19 cellular contexts compared by ENCODE assay signal in genomic region chr19:335072-335471, GRCh38. TPM values are rescaled to one million over a fixed set of nuclear protein-coding genes. Genes with fewer than 3 reads are reported as not detected.
DNase-seq lines count a peak whose midpoint lies in the region; ATAC-seq and TF ChIP-seq lines count a peak whose summit lies in the region.
"Had no signal": no experiment of that assay in that cellular context is flagged by ENCODE, and none has a peak within 500 bp of the region (broad histone marks: within the 10 kb centered on the region; RNA-seq: fewer than 3 reads in every experiment).

No MANE protein-coding gene starts in this region.

- POLR2A ChIA-PET in WTC11 (lab: Charles Lee), result no interaction called here

- H3K27me3 Mint-ChIP-seq in WTC11 (ENCODE audit: low read depth), result no peaks in the 10 kb centered on the region
- no peaks in the 10 kb centered on the region for H3K27me3 Mint-ChIP-seq in neural crest cell (ENCODE audit: low read depth)
- H3K27me3 Mint-ChIP-seq: CD4-positive, alpha-beta memory T cell; T-cell had no signal

- peak; percentile 42 for DNase-seq in HuH-7.5 (ENCODE audit: low spot score)
- DNase-seq in WTC11 (ENCODE audit: low spot score), result no peak
- DNase-seq in neural crest cell (ENCODE audit: low read depth, low spot score), result no peak
- DNase-seq in sciatic nerve (ENCODE audit: low spot score), result no peak
- DNase-seq in NCI-H2227 (lab: John Stamatoyannopoulos, UW; ENCODE audit: unreplicated experiment), result no peak
- DNase-seq in activated naive CD4-positive, alpha-beta T cell treated with Interleukin-2 at 50 U/mL for 16 hours, result no peak
- DNase-seq in DMS114 treated with DMSO at 0.1 percent for 48 hours (lab: John Stamatoyannopoulos, UW; ENCODE audit: unreplicated experiment), result no peak
- DNase-seq: C1 segment of cervical spinal cord; CD4-positive, alpha-beta memory T cell; COR-L47; DMS79; GDM1; Kasumi-1; NCI-H2029; NCI-H446 treated with DMSO at 0.1 percent for 48 hours; NCI-H526; NCI-H82; PC-9; T-cell had no signal

- 0 out of 2 replicates have a peak overlapping the region, but pooled peaks have one; percentile 19 for H3K27ac Mint-ChIP-seq in WTC11
- peak overlapping the region; percentile 50 for H3K27ac Mint-ChIP-seq in neural crest cell (ENCODE audit: unreplicated experiment)
- H3K27ac Mint-ChIP-seq: CD4-positive, alpha-beta memory T cell; T-cell had no signal

- H3K4me3 Mint-ChIP-seq in WTC11, result no peak overlapping the region
- H3K4me3 Mint-ChIP-seq in neural crest cell, result no peak overlapping the region
- H3K4me3 Mint-ChIP-seq: CD4-positive, alpha-beta memory T cell; T-cell had no signal

- H3K9me3 Mint-ChIP-seq in WTC11, result peaks cover 4% of the 10 kb centered on the region
- peaks cover 3% of the 10 kb centered on the region for H3K9me3 Mint-ChIP-seq in neural crest cell

- no peak for TF ChIP-seq CTCF in WTC11 (IDR thresholded peaks at IDR 0.05)
- no peak for TF ChIP-seq CTCF in neural crest cell (conservative IDR thresholded peaks at IDR 0.05)

- intact Hi-C loops in sciatic nerve (cut with DNase I), result no loop called here

- ATAC-seq in WTC11 (no peak), sciatic nerve (peak; percentile 24)
- ATAC-seq: T-cell had no signal

- CTCF ChIA-PET in WTC11 (lab: Charles Lee), result no interaction called here

- peaks cover 35% of the 10 kb centered on the region for H3K36me3 Mint-ChIP-seq in WTC11
- H3K36me3 Mint-ChIP-seq in neural crest cell (ENCODE audit: low read depth), result peaks cover 31% of the 10 kb centered on the region

- no peaks in the 10 kb centered on the region; the same call in 1 of the 2 replicates for H3K4me1 Mint-ChIP-seq in WTC11
- H3K4me1 Mint-ChIP-seq in neural crest cell, result peaks cover 20% of the 10 kb centered on the region

TF ChIP-seq in WTC11, 78 proteins besides CTCF, POLR2A, EP300 and RAD21:
- TF ChIP-seq, protein P1, sequence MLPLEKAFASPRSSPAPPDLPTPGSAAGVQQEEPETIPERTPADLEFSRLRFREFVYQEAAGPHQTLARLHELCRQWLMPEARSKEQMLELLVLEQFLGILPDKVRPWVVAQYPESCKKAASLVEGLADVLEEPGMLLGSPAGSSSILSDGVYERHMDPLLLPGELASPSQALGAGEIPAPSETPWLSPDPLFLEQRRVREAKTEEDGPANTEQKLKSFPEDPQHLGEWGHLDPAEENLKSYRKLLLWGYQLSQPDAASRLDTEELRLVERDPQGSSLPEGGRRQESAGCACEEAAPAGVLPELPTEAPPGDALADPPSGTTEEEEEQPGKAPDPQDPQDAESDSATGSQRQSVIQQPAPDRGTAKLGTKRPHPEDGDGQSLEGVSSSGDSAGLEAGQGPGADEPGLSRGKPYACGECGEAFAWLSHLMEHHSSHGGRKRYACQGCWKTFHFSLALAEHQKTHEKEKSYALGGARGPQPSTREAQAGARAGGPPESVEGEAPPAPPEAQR (CRISPR knock-in tag; IDR thresholded peaks at IDR 0.05), result no peak
- TF ChIP-seq KAT7 (CRISPR knock-in tag; IDR thresholded peaks at IDR 0.05; ENCODE audit: borderline replicate concordance), result no peak
- TF ChIP-seq, protein P2, sequence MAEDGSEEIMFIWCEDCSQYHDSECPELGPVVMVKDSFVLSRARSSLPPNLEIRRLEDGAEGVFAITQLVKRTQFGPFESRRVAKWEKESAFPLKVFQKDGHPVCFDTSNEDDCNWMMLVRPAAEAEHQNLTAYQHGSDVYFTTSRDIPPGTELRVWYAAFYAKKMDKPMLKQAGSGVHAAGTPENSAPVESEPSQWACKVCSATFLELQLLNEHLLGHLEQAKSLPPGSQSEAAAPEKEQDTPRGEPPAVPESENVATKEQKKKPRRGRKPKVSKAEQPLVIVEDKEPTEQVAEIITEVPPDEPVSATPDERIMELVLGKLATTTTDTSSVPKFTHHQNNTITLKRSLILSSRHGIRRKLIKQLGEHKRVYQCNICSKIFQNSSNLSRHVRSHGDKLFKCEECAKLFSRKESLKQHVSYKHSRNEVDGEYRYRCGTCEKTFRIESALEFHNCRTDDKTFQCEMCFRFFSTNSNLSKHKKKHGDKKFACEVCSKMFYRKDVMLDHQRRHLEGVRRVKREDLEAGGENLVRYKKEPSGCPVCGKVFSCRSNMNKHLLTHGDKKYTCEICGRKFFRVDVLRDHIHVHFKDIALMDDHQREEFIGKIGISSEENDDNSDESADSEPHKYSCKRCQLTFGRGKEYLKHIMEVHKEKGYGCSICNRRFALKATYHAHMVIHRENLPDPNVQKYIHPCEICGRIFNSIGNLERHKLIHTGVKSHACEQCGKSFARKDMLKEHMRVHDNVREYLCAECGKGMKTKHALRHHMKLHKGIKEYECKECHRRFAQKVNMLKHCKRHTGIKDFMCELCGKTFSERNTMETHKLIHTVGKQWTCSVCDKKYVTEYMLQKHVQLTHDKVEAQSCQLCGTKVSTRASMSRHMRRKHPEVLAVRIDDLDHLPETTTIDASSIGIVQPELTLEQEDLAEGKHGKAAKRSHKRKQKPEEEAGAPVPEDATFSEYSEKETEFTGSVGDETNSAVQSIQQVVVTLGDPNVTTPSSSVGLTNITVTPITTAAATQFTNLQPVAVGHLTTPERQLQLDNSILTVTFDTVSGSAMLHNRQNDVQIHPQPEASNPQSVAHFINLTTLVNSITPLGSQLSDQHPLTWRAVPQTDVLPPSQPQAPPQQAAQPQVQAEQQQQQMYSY (CRISPR knock-in tag; IDR thresholded peaks at IDR 0.05), result no peak
- no peak for TF ChIP-seq TP53 (CRISPR knock-in tag; IDR thresholded peaks at IDR 0.05)
- no peak for TF ChIP-seq ETV6 (CRISPR knock-in tag; IDR thresholded peaks at IDR 0.05)
- TF ChIP-seq USF1 (CRISPR knock-in tag; IDR thresholded peaks at IDR 0.05), result no peak
- TF ChIP-seq GRHL2 (CRISPR knock-in tag; IDR thresholded peaks at IDR 0.05; ENCODE audit: insufficient replicate concordance, severe bottlenecking), result no peak
- TF ChIP-seq GABPB1 (CRISPR knock-in tag; IDR thresholded peaks at IDR 0.05), result no peak
- no peak for TF ChIP-seq ELF4 (CRISPR knock-in tag; IDR thresholded peaks at IDR 0.05; ENCODE audit: low read depth)
- no peak for TF ChIP-seq ESRRA (CRISPR knock-in tag; IDR thresholded peaks at IDR 0.05; ENCODE audit: borderline replicate concordance)
- no peak for TF ChIP-seq SOX15 (CRISPR knock-in tag; IDR thresholded peaks at IDR 0.05)
- TF ChIP-seq, protein P3, sequence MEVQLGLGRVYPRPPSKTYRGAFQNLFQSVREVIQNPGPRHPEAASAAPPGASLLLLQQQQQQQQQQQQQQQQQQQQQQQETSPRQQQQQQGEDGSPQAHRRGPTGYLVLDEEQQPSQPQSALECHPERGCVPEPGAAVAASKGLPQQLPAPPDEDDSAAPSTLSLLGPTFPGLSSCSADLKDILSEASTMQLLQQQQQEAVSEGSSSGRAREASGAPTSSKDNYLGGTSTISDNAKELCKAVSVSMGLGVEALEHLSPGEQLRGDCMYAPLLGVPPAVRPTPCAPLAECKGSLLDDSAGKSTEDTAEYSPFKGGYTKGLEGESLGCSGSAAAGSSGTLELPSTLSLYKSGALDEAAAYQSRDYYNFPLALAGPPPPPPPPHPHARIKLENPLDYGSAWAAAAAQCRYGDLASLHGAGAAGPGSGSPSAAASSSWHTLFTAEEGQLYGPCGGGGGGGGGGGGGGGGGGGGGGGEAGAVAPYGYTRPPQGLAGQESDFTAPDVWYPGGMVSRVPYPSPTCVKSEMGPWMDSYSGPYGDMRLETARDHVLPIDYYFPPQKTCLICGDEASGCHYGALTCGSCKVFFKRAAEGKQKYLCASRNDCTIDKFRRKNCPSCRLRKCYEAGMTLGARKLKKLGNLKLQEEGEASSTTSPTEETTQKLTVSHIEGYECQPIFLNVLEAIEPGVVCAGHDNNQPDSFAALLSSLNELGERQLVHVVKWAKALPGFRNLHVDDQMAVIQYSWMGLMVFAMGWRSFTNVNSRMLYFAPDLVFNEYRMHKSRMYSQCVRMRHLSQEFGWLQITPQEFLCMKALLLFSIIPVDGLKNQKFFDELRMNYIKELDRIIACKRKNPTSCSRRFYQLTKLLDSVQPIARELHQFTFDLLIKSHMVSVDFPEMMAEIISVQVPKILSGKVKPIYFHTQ (CRISPR knock-in tag; IDR thresholded peaks at IDR 0.05), result no peak
- TF ChIP-seq, protein P4, sequence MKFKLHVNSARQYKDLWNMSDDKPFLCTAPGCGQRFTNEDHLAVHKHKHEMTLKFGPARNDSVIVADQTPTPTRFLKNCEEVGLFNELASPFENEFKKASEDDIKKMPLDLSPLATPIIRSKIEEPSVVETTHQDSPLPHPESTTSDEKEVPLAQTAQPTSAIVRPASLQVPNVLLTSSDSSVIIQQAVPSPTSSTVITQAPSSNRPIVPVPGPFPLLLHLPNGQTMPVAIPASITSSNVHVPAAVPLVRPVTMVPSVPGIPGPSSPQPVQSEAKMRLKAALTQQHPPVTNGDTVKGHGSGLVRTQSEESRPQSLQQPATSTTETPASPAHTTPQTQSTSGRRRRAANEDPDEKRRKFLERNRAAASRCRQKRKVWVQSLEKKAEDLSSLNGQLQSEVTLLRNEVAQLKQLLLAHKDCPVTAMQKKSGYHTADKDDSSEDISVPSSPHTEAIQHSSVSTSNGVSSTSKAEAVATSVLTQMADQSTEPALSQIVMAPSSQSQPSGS (CRISPR knock-in tag; IDR thresholded peaks at IDR 0.05; ENCODE audit: borderline replicate concordance, low read depth), result no peak
- TF ChIP-seq CDX4 (CRISPR knock-in tag; IDR thresholded peaks at IDR 0.05; ENCODE audit: borderline replicate concordance), result no peak
- no peak for TF ChIP-seq CBFB (CRISPR knock-in tag; IDR thresholded peaks at IDR 0.05; ENCODE audit: low read depth)
- TF ChIP-seq RORB (CRISPR knock-in tag; IDR thresholded peaks at IDR 0.05), result no peak
- no peak for TF ChIP-seq NR3C1 (CRISPR knock-in tag; conservative IDR thresholded peaks at IDR 0.05; ENCODE audit: low read depth)

RNA-seq across cellular contexts. Expression of gene MIER2, which starts 9.5 kb away (rescaled TPM):
- total RNA-seq in WTC11 (2021), result 56.3 to 63.6 TPM (median 60.9 TPM) in 3 replicates
- total RNA-seq in neural crest cell, result 43.8 and 45.8 TPM in 2 replicates
- 24.5 TPM for total RNA-seq in sciatic nerve

RNA-seq across cellular contexts. Expression of gene PLPP2, which starts 43.9 kb away (rescaled TPM):
- 78.7 to 102 TPM (median 99.6 TPM) in 3 replicates for total RNA-seq in WTC11 (2021)
- 0.89 and 1.1 TPM in 2 replicates for total RNA-seq in neural crest cell
- 8.6 TPM for total RNA-seq in sciatic nerve
